In genomic region chr14:100442036-100442435, GRCh38 we compare ENCODE assay signal across 10 cellular contexts.
"Had no signal": no experiment of that assay in that cellular context is flagged by ENCODE, and none has a peak within 500 bp of the region (broad histone marks: within the 10 kb centered on the region; RNA-seq: fewer than 3 reads in every experiment).

No MANE protein-coding gene starts in this region.

- ATAC-seq: activated naive CD8-positive, alpha-beta T cell treated with anti-CD3 and anti-CD28 coated beads, Interleukin-2, amount 50 U/mL, for 24 hours had no signal

- H3K27ac ChIP-seq: cardiac muscle cell, parathyroid adenoma had no signal

- H3K36me3 Mint-ChIP-seq: mesothelial cell of epicardium had no signal

- DNase-seq: activated CD4-positive, alpha-beta memory T cell treated with anti-CD3 and anti-CD28 coated beads, Interleukin-2, amount 10 ng/mL, durations not matched to agents 7 days and 5 days; activated CD4-positive, alpha-beta T cell treated with anti-CD3 and anti-CD28 coated beads for 1 hour; activated CD8-positive, alpha-beta memory T cell treated with anti-CD3 and anti-CD28 coated beads, Interleukin-2, amount 50 U/mL, for 4 hours; activated naive CD8-positive, alpha-beta T cell treated with anti-CD3 and anti-CD28 coated beads, Interleukin-2, amount 50 U/mL, for 24 hours; activated T-cell treated with anti-CD3 and anti-CD28 coated beads, Interleukin-2, amount 50 U/mL, for 72 hours; hippocampal formation; kidney glomerular epithelial cell had no signal

- H3K4me3 Mint-ChIP-seq: activated CD4-positive, alpha-beta memory T cell treated with anti-CD3 and anti-CD28 coated beads, Interleukin-2, amount 10 ng/mL, durations not matched to agents 7 days and 5 days; activated naive CD8-positive, alpha-beta T cell treated with anti-CD3 and anti-CD28 coated beads, Interleukin-2, amount 50 U/mL, for 24 hours; activated T-cell treated with anti-CD3 and anti-CD28 coated beads, Interleukin-2, amount 50 U/mL, for 72 hours; mesothelial cell of epicardium had no signal

- H3K9me3 Mint-ChIP-seq: activated CD4-positive, alpha-beta memory T cell treated with anti-CD3 and anti-CD28 coated beads, Interleukin-2, amount 10 ng/mL, durations not matched to agents 7 days and 5 days; activated naive CD8-positive, alpha-beta T cell treated with anti-CD3 and anti-CD28 coated beads, Interleukin-2, amount 50 U/mL, for 24 hours; activated T-cell treated with anti-CD3 and anti-CD28 coated beads, Interleukin-2, amount 50 U/mL, for 72 hours; mesothelial cell of epicardium had no signal

- H3K79me2 ChIP-seq: parathyroid adenoma had no signal

- H3K27me3 Mint-ChIP-seq: activated CD4-positive, alpha-beta memory T cell treated with anti-CD3 and anti-CD28 coated beads, Interleukin-2, amount 10 ng/mL, durations not matched to agents 7 days and 5 days; activated naive CD8-positive, alpha-beta T cell treated with anti-CD3 and anti-CD28 coated beads, Interleukin-2, amount 50 U/mL, for 24 hours had no signal

- H3K4me3 ChIP-seq: cardiac muscle cell had no signal

- H3K27ac Mint-ChIP-seq: activated CD4-positive, alpha-beta memory T cell treated with anti-CD3 and anti-CD28 coated beads, Interleukin-2, amount 10 ng/mL, durations not matched to agents 7 days and 5 days; activated naive CD8-positive, alpha-beta T cell treated with anti-CD3 and anti-CD28 coated beads, Interleukin-2, amount 50 U/mL, for 24 hours; mesothelial cell of epicardium had no signal

- H2AFZ ChIP-seq: parathyroid adenoma had no signal

- H3K27me3 ChIP-seq: cardiac muscle cell had no signal

- H3K4me1 ChIP-seq: parathyroid adenoma had no signal

- H3K36me3 ChIP-seq: cardiac muscle cell had no signal
